Comparison of ENCODE assay signal across 9 cellular contexts in the genomic region with DNA sequence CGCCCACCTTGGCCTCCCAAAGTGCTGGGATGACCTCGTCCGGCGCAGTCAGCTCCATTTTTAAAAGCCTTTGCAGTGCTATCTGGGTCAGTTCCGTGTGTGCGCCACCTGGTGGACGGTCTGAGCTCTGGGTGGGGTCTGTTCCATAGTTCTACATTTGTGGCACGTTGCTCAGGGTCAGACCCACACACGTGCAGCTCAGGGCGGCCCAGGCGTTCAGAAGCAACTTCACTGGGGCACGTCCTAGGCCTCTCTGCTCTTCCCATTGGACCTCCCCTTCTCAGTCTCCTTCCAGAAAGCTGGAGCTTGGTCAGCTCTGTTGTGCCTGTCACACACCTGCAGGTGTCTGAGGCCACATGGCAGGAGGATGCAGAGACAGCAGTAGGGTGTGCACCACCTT.
DNase-seq lines count a peak whose midpoint lies in the region; ATAC-seq, FAIRE-seq and TF ChIP-seq lines count a peak whose summit lies in the region.
"Had no signal": no experiment of that assay in that cellular context is flagged by ENCODE, and none has a peak within 500 bp of the region (broad histone marks: within the 10 kb centered on the region; RNA-seq: fewer than 3 reads in every experiment).

No MANE protein-coding gene starts in this region.

- intact Hi-C loops in GM12878 (cut with micrococcal nuclease; ENCODE audit: unreplicated experiment) (no loop called here), posterior vena cava (cut with DNase I) (no loop called here)

- no peaks in the 10 kb centered on the region for H3K27me3 ChIP-seq in GM12878 (replicated peaks in 1 of 2; ENCODE audit: control insufficient read depth in 2 of 2, insufficient read depth in 2 of 2, low read length in 1 of 2)
- H3K27me3 ChIP-seq: adrenal gland had no signal

- CTCF ChIA-PET in GM12878 (lab: Yijun Ruan, JAX) = interaction anchor here (0.7 to 1.5 kb wide), 6 partner anchors 11 to 223 kb away, joined by 3 to 4 read pairs (median 3); no protein-coding TSS in a partner anchor

- SMC1A ChIA-PET in GM12878 (lab: Charles Lee; ENCODE audit: uncharacterized antibody, unreplicated experiment) = interaction anchor here (0.6 kb wide), 2 partner anchors 42 to 167 kb away, joined by 3 to 4 read pairs; no protein-coding TSS in a partner anchor

- TF ChIP-seq POLR2A in GM12878 (IDR thresholded peaks at IDR 0.05; ENCODE audit: low read depth, low read length) = no peak

- in situ Hi-C loops in GM12878 (cut with MboI) = no loop called here

- H3K9ac ChIP-seq in GM12878 (ENCODE audit: control insufficient read depth, insufficient read depth, low read length) = no peak overlapping the region

- 9% methylated on average over 12 of the region's 12 CpGs for WGBS in GM12878 (ENCODE audit: insufficient coverage, insufficient replicate concordance, low lambda C conversion rate, missing lambda C conversion rate)

- no peaks in the 10 kb centered on the region for H3K36me3 ChIP-seq in GM12878 (ENCODE audit: control insufficient read depth in 2 of 2, insufficient read depth in 2 of 2, low read length in 1 of 2)
- H3K36me3 ChIP-seq: adrenal gland had no signal

- POLR2A ChIA-PET in GM12878 (lab: Charles Lee) = no interaction called here

- peak; percentile 52; the same call in 1 of the 3 replicates for ATAC-seq in GM12878

- DNase-seq in activated CD4-positive, alpha-beta T cell treated with anti-CD3 and anti-CD28 coated beads for 48 hours = peak; percentile 62
- DNase-seq in activated CD4-positive, alpha-beta T cell treated with anti-CD3 and anti-CD28 coated beads, Interleukin-2, amount 50 U/mL, for 4 hours = no peak
- DNase-seq in KG1 (lab: John Stamatoyannopoulos, UW) (peak; percentile 29), GM12878 (ENCODE audit: low read depth, low spot score) (no peak), posterior vena cava (ENCODE audit: low spot score) (peak; percentile 66), DMS79 treated with DMSO at 0.1 percent for 48 hours (lab: John Stamatoyannopoulos, UW) (no peak), T1000 (lab: John Stamatoyannopoulos, UW) (no peak), HTR-8/SVneo (ENCODE audit: insufficient read length, low spot score) (no peak)

- no peaks in the 10 kb centered on the region for H3K79me2 ChIP-seq in GM12878 (ENCODE audit: control insufficient read depth, insufficient read depth, low read length)

- H3K9me3 ChIP-seq in GM12878 (replicated peaks; ENCODE audit: control insufficient read depth, insufficient read depth, low read length) = peaks cover 3% of the 10 kb centered on the region; the same call in 2 of the 3 replicates
- H3K9me3 ChIP-seq: adrenal gland had no signal

- TF ChIP-seq CTCF in GM12878 (IDR thresholded peaks at IDR 0.05 in 2 of 3, conservative IDR thresholded peaks at IDR 0.05 in 1 of 3; ENCODE audit: control insufficient read depth in 2 of 3, extremely low read depth in 1 of 3, insufficient read depth in 1 of 3, low read depth in 3 of 3, low read length in 3 of 3) = peak; percentile 4 to 41 (median 34); a peak in 2 of 6 replicates

- H3K4me1 ChIP-seq in GM12878 (ENCODE audit: control insufficient read depth, insufficient read depth, low read length) = 0 out of 2 replicates have a peak, but pooled peaks cover 4% of the 10 kb centered on the region
- H3K4me1 ChIP-seq: adrenal gland had no signal

- FAIRE-seq in GM12878 (lab: Jason Lieb, UNC) (no peak), HTR-8/SVneo (lab: Jason Lieb, UNC) (no peak)

- no peak overlapping the region for H3K27ac ChIP-seq in GM12878 (ENCODE audit: control insufficient read depth, insufficient read depth)
- H3K27ac ChIP-seq: adrenal gland had no signal

- no peak for TF ChIP-seq EP300 in GM12878 (IDR thresholded peaks at IDR 0.05; ENCODE audit: borderline replicate concordance in 1 of 2, control insufficient read depth in 1 of 2, low read depth in 2 of 2, low read length in 2 of 2)

- H3K4me3 ChIP-seq in GM12878 = no peak overlapping the region
- H3K4me3 ChIP-seq: adrenal gland had no signal

- TF ChIP-seq RAD21 in GM12878 (IDR thresholded peaks at IDR 0.05; ENCODE audit: insufficient read depth, low read depth, low read length) = no peak

- no peaks in the 10 kb centered on the region for H4K20me1 ChIP-seq in GM12878 (ENCODE audit: control insufficient read depth, insufficient read depth)

- H3K4me2 ChIP-seq in GM12878 (ENCODE audit: control insufficient read depth, insufficient read depth) = no peak overlapping the region

- RAD21 ChIA-PET in GM12878 (lab: Charles Lee; ENCODE audit: unreplicated experiment) = no interaction called here

- H2AFZ ChIP-seq in GM12878 (ENCODE audit: control insufficient read depth, low read depth, low read length) = no peak overlapping the region

- BruUV-seq in GM12878 (replicated peaks; lab: Mats Ljungman, UMichigan) = no TSS peak

TF ChIP-seq in GM12878, 131 proteins besides CTCF, POLR2A, EP300 and RAD21:
- no peak for TF ChIP-seq DPF2 (IDR thresholded peaks at IDR 0.05)
- no peak for TF ChIP-seq FOXM1 (IDR thresholded peaks at IDR 0.05; ENCODE audit: low read depth, low read length)
- no peak for TF ChIP-seq ZBED1 (IDR thresholded peaks at IDR 0.05; ENCODE audit: borderline replicate concordance)
- TF ChIP-seq ASH2L (IDR thresholded peaks at IDR 0.05; ENCODE audit: borderline replicate concordance, low read depth) = no peak
- TF ChIP-seq, protein P1, sequence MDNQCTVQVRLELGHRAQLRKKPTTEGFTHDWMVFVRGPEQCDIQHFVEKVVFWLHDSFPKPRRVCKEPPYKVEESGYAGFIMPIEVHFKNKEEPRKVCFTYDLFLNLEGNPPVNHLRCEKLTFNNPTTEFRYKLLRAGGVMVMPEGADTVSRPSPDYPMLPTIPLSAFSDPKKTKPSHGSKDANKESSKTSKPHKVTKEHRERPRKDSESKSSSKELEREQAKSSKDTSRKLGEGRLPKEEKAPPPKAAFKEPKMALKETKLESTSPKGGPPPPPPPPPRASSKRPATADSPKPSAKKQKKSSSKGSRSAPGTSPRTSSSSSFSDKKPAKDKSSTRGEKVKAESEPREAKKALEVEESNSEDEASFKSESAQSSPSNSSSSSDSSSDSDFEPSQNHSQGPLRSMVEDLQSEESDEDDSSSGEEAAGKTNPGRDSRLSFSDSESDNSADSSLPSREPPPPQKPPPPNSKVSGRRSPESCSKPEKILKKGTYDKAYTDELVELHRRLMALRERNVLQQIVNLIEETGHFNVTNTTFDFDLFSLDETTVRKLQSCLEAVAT (IDR thresholded peaks at IDR 0.05) = no peak
- TF ChIP-seq JUNB (IDR thresholded peaks at IDR 0.05) = no peak
- TF ChIP-seq RAD51 (IDR thresholded peaks at IDR 0.05) = no peak
- no peak for TF ChIP-seq ETV6 (conservative IDR thresholded peaks at IDR 0.05 in 1 of 2, IDR thresholded peaks at IDR 0.05 in 1 of 2; ENCODE audit: borderline replicate concordance in 1 of 2, low read depth in 1 of 2)
- no peak for TF ChIP-seq MEF2A (IDR thresholded peaks at IDR 0.05; ENCODE audit: insufficient read depth, low read depth, low read length)

Comparison
In these comparisons a context has a peak if more than half of its experiments do, and no peak if none do; other contexts are left out.
1. DNase-seq: peak in activated CD4-positive, alpha-beta T cell treated with anti-CD3 and anti-CD28 coated beads for 48 hours (single experiment), KG1 (single experiment) and posterior vena cava (single experiment); none in activated CD4-positive, alpha-beta T cell treated with anti-CD3 and anti-CD28 coated beads, Interleukin-2, amount 50 U/mL, for 4 hours (0 of 2), GM12878 (single experiment), DMS79 treated with DMSO at 0.1 percent for 48 hours (single experiment), T1000 (single experiment) and HTR-8/SVneo (single experiment).